ENCODE assay signal across 1 cellular context in the genomic region with DNA sequence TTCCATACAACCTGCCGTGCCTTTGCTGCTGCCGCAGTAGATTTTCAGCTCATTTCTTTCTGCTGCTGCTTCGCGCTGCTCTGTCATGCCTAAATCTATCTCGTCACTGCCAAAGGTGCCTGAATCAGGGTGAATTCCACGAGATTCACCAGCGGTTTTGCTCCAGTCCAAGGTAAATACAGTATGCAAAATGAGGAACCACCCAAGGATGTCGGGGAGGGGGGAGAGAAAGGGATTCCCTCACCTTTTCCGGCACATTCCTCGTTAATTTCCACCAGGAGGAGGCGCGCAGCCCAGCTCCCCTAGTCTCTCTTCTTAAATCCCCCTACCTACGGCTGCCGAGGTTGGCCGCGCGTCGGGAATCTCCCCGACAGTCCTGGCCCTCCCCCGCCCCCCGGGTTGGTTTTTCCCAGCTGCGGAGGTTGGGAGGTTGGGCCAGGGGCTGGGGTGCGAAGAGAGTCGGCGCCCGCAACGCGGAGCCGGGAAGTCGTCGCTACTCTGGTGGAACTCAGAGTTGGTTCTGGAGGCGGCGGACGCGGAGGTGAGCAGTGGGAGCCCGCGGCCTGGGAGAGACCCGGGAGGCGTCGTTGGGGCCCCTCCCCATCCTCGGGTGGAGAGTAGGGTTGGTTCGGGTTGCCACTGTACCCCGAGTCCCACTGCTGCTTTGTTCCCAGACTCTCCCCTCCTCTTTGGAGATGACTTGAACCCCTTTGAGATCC.
A peak's percentile ranks its signal among the peaks of the same experiment; 100 is the strongest.
TF ChIP-seq lines count a peak whose summit lies in the region.

A gene with protein sequence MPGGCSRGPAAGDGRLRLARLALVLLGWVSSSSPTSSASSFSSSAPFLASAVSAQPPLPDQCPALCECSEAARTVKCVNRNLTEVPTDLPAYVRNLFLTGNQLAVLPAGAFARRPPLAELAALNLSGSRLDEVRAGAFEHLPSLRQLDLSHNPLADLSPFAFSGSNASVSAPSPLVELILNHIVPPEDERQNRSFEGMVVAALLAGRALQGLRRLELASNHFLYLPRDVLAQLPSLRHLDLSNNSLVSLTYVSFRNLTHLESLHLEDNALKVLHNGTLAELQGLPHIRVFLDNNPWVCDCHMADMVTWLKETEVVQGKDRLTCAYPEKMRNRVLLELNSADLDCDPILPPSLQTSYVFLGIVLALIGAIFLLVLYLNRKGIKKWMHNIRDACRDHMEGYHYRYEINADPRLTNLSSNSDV (plus strand): TSS at position 450 of the 719 bp plus-strand sequence. CDS start 1,145 bp downstream, outside the sequence.

TF ChIP-seq in HEK293, 187 proteins besides CTCF, POLR2A, EP300 and RAD21 (continued from another document and continues in another):
- TF ChIP-seq, protein P1, sequence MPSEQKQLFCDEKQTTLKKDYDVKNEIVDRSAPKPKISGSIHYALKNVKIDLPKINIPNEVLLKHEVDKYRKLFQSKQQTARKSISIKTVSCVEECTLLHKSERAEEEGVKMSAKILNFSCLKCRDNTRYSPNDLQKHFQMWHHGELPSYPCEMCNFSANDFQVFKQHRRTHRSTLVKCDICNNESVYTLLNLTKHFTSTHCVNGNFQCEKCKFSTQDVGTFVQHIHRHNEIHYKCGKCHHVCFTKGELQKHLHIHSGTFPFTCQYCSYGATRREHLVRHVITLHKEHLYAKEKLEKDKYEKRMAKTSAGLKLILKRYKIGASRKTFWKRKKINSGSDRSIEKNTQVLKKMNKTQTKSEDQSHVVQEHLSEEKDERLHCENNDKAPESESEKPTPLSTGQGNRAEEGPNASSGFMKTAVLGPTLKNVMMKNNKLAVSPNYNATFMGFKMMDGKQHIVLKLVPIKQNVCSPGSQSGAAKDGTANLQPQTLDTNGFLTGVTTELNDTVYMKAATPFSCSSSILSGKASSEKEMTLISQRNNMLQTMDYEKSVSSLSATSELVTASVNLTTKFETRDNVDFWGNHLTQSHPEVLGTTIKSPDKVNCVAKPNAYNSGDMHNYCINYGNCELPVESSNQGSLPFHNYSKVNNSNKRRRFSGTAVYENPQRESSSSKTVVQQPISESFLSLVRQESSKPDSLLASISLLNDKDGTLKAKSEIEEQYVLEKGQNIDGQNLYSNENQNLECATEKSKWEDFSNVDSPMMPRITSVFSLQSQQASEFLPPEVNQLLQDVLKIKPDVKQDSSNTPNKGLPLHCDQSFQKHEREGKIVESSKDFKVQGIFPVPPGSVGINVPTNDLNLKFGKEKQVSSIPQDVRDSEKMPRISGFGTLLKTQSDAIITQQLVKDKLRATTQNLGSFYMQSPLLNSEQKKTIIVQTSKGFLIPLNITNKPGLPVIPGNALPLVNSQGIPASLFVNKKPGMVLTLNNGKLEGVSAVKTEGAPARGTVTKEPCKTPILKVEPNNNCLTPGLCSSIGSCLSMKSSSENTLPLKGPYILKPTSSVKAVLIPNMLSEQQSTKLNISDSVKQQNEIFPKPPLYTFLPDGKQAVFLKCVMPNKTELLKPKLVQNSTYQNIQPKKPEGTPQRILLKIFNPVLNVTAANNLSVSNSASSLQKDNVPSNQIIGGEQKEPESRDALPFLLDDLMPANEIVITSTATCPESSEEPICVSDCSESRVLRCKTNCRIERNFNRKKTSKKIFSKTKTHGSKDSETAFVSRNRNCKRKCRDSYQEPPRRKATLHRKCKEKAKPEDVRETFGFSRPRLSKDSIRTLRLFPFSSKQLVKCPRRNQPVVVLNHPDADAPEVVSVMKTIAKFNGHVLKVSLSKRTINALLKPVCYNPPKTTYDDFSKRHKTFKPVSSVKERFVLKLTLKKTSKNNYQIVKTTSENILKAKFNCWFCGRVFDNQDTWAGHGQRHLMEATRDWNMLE (tag by site-specific recombination; conservative IDR thresholded peaks at IDR 0.05; ENCODE audit: low read depth) = 0 out of 2 replicates have a peak, but pooled peaks have one; percentile 11
- TF ChIP-seq, protein P2, sequence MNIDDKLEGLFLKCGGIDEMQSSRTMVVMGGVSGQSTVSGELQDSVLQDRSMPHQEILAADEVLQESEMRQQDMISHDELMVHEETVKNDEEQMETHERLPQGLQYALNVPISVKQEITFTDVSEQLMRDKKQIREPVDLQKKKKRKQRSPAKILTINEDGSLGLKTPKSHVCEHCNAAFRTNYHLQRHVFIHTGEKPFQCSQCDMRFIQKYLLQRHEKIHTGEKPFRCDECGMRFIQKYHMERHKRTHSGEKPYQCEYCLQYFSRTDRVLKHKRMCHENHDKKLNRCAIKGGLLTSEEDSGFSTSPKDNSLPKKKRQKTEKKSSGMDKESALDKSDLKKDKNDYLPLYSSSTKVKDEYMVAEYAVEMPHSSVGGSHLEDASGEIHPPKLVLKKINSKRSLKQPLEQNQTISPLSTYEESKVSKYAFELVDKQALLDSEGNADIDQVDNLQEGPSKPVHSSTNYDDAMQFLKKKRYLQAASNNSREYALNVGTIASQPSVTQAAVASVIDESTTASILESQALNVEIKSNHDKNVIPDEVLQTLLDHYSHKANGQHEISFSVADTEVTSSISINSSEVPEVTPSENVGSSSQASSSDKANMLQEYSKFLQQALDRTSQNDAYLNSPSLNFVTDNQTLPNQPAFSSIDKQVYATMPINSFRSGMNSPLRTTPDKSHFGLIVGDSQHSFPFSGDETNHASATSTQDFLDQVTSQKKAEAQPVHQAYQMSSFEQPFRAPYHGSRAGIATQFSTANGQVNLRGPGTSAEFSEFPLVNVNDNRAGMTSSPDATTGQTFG (tag by site-specific recombination; IDR thresholded peaks at IDR 0.05; ENCODE audit: borderline replicate concordance) = no peak
- TF ChIP-seq, protein P3, sequence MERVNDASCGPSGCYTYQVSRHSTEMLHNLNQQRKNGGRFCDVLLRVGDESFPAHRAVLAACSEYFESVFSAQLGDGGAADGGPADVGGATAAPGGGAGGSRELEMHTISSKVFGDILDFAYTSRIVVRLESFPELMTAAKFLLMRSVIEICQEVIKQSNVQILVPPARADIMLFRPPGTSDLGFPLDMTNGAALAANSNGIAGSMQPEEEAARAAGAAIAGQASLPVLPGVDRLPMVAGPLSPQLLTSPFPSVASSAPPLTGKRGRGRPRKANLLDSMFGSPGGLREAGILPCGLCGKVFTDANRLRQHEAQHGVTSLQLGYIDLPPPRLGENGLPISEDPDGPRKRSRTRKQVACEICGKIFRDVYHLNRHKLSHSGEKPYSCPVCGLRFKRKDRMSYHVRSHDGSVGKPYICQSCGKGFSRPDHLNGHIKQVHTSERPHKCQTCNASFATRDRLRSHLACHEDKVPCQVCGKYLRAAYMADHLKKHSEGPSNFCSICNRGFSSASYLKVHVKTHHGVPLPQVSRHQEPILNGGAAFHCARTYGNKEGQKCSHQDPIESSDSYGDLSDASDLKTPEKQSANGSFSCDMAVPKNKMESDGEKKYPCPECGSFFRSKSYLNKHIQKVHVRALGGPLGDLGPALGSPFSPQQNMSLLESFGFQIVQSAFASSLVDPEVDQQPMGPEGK (tag by site-specific recombination; IDR thresholded peaks at IDR 0.05) = peak; percentile 50
- no peak for TF ChIP-seq TCF7L2 (IDR thresholded peaks at IDR 0.05; ENCODE audit: borderline replicate concordance, low read depth, low read length)
- peak; percentile 46; the same call in 1 of the 2 replicates for TF ChIP-seq ZBTB48 (tag by site-specific recombination; IDR thresholded peaks at IDR 0.05)
- TF ChIP-seq ZNF10 (tag by site-specific recombination; IDR thresholded peaks at IDR 0.05) = peak; percentile 43; the same call in 1 of the 2 replicates
- TF ChIP-seq ZNF354C (tag by site-specific recombination; IDR thresholded peaks at IDR 0.05; ENCODE audit: borderline replicate concordance, low read depth) = no peak
- TF ChIP-seq, protein P4, sequence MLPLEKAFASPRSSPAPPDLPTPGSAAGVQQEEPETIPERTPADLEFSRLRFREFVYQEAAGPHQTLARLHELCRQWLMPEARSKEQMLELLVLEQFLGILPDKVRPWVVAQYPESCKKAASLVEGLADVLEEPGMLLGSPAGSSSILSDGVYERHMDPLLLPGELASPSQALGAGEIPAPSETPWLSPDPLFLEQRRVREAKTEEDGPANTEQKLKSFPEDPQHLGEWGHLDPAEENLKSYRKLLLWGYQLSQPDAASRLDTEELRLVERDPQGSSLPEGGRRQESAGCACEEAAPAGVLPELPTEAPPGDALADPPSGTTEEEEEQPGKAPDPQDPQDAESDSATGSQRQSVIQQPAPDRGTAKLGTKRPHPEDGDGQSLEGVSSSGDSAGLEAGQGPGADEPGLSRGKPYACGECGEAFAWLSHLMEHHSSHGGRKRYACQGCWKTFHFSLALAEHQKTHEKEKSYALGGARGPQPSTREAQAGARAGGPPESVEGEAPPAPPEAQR (tag by site-specific recombination; IDR thresholded peaks at IDR 0.05) = no peak
- TF ChIP-seq ZNF660 (tag by site-specific recombination; IDR thresholded peaks at IDR 0.05) = peak; percentile 93
- no peak for TF ChIP-seq ZNF792 (tag by site-specific recombination; IDR thresholded peaks at IDR 0.05)
- peak; percentile 63 for TF ChIP-seq ZNF341 (tag by site-specific recombination; IDR thresholded peaks at IDR 0.05; ENCODE audit: low read depth)
- 0 out of 2 replicates have a peak, but pooled peaks have one; percentile 7 for TF ChIP-seq OSR2 (tag by site-specific recombination; IDR thresholded peaks at IDR 0.05)
- TF ChIP-seq ZNF121 (tag by site-specific recombination; IDR thresholded peaks at IDR 0.05) = no peak
- TF ChIP-seq, protein P5, sequence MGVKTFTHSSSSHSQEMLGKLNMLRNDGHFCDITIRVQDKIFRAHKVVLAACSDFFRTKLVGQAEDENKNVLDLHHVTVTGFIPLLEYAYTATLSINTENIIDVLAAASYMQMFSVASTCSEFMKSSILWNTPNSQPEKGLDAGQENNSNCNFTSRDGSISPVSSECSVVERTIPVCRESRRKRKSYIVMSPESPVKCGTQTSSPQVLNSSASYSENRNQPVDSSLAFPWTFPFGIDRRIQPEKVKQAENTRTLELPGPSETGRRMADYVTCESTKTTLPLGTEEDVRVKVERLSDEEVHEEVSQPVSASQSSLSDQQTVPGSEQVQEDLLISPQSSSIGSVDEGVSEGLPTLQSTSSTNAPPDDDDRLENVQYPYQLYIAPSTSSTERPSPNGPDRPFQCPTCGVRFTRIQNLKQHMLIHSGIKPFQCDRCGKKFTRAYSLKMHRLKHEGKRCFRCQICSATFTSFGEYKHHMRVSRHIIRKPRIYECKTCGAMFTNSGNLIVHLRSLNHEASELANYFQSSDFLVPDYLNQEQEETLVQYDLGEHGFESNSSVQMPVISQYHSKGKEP (tag by site-specific recombination; IDR thresholded peaks at IDR 0.05) = 0 out of 2 replicates have a peak, but pooled peaks have one; percentile 12
- TF ChIP-seq ZNF157 (tag by site-specific recombination; IDR thresholded peaks at IDR 0.05) = no peak
- no peak for TF ChIP-seq ZNF202 (tag by site-specific recombination; IDR thresholded peaks at IDR 0.05; ENCODE audit: borderline replicate concordance)
- no peak; the same call in 1 of the 2 replicates for TF ChIP-seq ZNF561 (tag by site-specific recombination; IDR thresholded peaks at IDR 0.05; ENCODE audit: borderline replicate concordance)
- TF ChIP-seq REPIN1 (tag by site-specific recombination; IDR thresholded peaks at IDR 0.05; ENCODE audit: low read depth) = peak; percentile 20; the same call in 1 of the 2 replicates
- peak; percentile 53; the same call in 1 of the 2 replicates for TF ChIP-seq ZNF2 (tag by site-specific recombination; IDR thresholded peaks at IDR 0.05)
- TF ChIP-seq TRIM28 (IDR thresholded peaks at IDR 0.05; ENCODE audit: borderline replicate concordance, low read length) = 0 out of 2 replicates have a peak, but pooled peaks have one; percentile 6
- peak; percentile 69; the same call in 1 of the 2 replicates for TF ChIP-seq ZFHX2 (tag by site-specific recombination; conservative IDR thresholded peaks at IDR 0.05)
- peak; percentile 71 for TF ChIP-seq PRDM1 (tag by site-specific recombination; IDR thresholded peaks at IDR 0.05)
- TF ChIP-seq, protein P6, sequence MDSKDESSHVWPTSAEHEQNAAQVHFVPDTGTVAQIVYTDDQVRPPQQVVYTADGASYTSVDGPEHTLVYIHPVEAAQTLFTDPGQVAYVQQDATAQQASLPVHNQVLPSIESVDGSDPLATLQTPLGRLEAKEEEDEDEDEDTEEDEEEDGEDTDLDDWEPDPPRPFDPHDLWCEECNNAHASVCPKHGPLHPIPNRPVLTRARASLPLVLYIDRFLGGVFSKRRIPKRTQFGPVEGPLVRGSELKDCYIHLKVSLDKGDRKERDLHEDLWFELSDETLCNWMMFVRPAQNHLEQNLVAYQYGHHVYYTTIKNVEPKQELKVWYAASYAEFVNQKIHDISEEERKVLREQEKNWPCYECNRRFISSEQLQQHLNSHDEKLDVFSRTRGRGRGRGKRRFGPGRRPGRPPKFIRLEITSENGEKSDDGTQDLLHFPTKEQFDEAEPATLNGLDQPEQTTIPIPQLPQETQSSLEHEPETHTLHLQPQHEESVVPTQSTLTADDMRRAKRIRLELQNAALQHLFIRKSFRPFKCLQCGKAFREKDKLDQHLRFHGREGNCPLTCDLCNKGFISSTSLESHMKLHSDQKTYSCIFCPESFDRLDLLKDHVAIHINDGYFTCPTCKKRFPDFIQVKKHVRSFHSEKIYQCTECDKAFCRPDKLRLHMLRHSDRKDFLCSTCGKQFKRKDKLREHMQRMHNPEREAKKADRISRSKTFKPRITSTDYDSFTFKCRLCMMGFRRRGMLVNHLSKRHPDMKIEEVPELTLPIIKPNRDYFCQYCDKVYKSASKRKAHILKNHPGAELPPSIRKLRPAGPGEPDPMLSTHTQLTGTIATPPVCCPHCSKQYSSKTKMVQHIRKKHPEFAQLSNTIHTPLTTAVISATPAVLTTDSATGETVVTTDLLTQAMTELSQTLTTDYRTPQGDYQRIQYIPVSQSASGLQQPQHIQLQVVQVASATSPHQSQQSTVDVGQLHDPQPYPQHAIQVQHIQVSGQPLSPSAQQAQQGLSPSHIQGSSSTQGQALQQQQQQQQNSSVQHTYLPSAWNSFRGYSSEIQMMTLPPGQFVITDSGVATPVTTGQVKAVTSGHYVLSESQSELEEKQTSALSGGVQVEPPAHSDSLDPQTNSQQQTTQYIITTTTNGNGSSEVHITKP (tag by site-specific recombination; IDR thresholded peaks at IDR 0.05) = peak; percentile 100
- TF ChIP-seq, protein P7, sequence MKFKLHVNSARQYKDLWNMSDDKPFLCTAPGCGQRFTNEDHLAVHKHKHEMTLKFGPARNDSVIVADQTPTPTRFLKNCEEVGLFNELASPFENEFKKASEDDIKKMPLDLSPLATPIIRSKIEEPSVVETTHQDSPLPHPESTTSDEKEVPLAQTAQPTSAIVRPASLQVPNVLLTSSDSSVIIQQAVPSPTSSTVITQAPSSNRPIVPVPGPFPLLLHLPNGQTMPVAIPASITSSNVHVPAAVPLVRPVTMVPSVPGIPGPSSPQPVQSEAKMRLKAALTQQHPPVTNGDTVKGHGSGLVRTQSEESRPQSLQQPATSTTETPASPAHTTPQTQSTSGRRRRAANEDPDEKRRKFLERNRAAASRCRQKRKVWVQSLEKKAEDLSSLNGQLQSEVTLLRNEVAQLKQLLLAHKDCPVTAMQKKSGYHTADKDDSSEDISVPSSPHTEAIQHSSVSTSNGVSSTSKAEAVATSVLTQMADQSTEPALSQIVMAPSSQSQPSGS (tag by site-specific recombination; IDR thresholded peaks at IDR 0.05; ENCODE audit: low read depth) = peak; percentile 8; the same call in 1 of the 2 replicates
- no peak for TF ChIP-seq OVOL3 (tag by site-specific recombination; IDR thresholded peaks at IDR 0.05)
- TF ChIP-seq ZXDB (tag by site-specific recombination; IDR thresholded peaks at IDR 0.05) = peak; percentile 92
- TF ChIP-seq, protein P8, sequence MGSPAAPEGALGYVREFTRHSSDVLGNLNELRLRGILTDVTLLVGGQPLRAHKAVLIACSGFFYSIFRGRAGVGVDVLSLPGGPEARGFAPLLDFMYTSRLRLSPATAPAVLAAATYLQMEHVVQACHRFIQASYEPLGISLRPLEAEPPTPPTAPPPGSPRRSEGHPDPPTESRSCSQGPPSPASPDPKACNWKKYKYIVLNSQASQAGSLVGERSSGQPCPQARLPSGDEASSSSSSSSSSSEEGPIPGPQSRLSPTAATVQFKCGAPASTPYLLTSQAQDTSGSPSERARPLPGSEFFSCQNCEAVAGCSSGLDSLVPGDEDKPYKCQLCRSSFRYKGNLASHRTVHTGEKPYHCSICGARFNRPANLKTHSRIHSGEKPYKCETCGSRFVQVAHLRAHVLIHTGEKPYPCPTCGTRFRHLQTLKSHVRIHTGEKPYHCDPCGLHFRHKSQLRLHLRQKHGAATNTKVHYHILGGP (tag by site-specific recombination; IDR thresholded peaks at IDR 0.05) = no peak
- peak; percentile 53 for TF ChIP-seq ZNF843 (tag by site-specific recombination; IDR thresholded peaks at IDR 0.05)
- peak; percentile 86 for TF ChIP-seq ZBTB17 (tag by site-specific recombination; IDR thresholded peaks at IDR 0.05)
